Comparison of ENCODE assay signal across 8 cellular contexts in genomic region chr14:100241279-100241678, GRCh38.
A peak's percentile ranks its signal among the peaks of the same experiment; 100 is the strongest.
DNase-seq lines count a peak whose midpoint lies in the region; ATAC-seq and TF ChIP-seq lines count a peak whose summit lies in the region.

No MANE protein-coding gene starts in this region.

- no peak for ATAC-seq in HG03354 (IDR thresholded peaks at IDR 0.05; ENCODE audit: poor library complexity, severe bottlenecking, unreplicated experiment)

- H3K4me1 ChIP-seq in BLaER1: peaks cover 60% of the 10 kb centered on the region

- peak overlapping the region; percentile 90 for H3K27ac Mint-ChIP-seq in dendritic cell treated with granulocyte-macrophage colony-stimulating factor and Interleukin-4, amounts not matched to agents 40 ng/mL and 50 ng/mL, for 4 days
- peak overlapping the region; percentile 90 to 97 (median 95) for H3K27ac Mint-ChIP-seq in nephron

- DNase-seq in LNCaP clone FGC (ENCODE audit: low read depth) (no peak), anterior cingulate cortex (lab: John Stamatoyannopoulos, UW) (no peak), GM20000 (ENCODE audit: low spot score) (no peak), AG08396 (ENCODE audit: low spot score) (no peak)

- peak overlapping the region; percentile 88 for H3K4me3 Mint-ChIP-seq in dendritic cell treated with granulocyte-macrophage colony-stimulating factor and Interleukin-4, amounts not matched to agents 40 ng/mL and 50 ng/mL, for 4 days
- peak overlapping the region; percentile 92 to 95 (median 93) for H3K4me3 Mint-ChIP-seq in nephron

- H3K36me3 Mint-ChIP-seq in dendritic cell treated with granulocyte-macrophage colony-stimulating factor and Interleukin-4, amounts not matched to agents 40 ng/mL and 50 ng/mL, for 4 days (ENCODE audit: low read depth): peaks cover 62% of the 10 kb centered on the region
- H3K36me3 Mint-ChIP-seq in nephron (ENCODE audit: low read depth): peaks cover 23% of the 10 kb centered on the region

- H3K4me1 Mint-ChIP-seq in dendritic cell treated with granulocyte-macrophage colony-stimulating factor and Interleukin-4, amounts not matched to agents 40 ng/mL and 50 ng/mL, for 4 days (ENCODE audit: low read depth): peaks cover 57% of the 10 kb centered on the region
- H3K4me1 Mint-ChIP-seq in nephron: peaks cover 48% of the 10 kb centered on the region

- intact Hi-C loops in dendritic cell treated with granulocyte-macrophage colony-stimulating factor and Interleukin-4, amounts not matched to agents 40 ng/mL and 50 ng/mL, for 4 days (cut with micrococcal nuclease): loop anchor here (2.0 to 5.0 kb wide), 2 partner anchors 26 to 36 kb away; no protein-coding TSS in a partner anchor

- H3K4me2 ChIP-seq in BLaER1: peak overlapping the region; percentile 89

- peaks cover 24% of the 10 kb centered on the region; the same call in 1 of the 2 replicates for H3K36me3 ChIP-seq in BLaER1

- H3K9ac ChIP-seq in BLaER1: peak overlapping the region; percentile 99

- H3K27ac ChIP-seq in BLaER1: no peak overlapping the region

- no peaks in the 10 kb centered on the region for H3K9me3 Mint-ChIP-seq in dendritic cell treated with granulocyte-macrophage colony-stimulating factor and Interleukin-4, amounts not matched to agents 40 ng/mL and 50 ng/mL, for 4 days
- no peaks in the 10 kb centered on the region for H3K9me3 Mint-ChIP-seq in nephron

- no peaks in the 10 kb centered on the region for H3K27me3 Mint-ChIP-seq in dendritic cell treated with granulocyte-macrophage colony-stimulating factor and Interleukin-4, amounts not matched to agents 40 ng/mL and 50 ng/mL, for 4 days
- H3K27me3 Mint-ChIP-seq in nephron (ENCODE audit: low read depth): no peaks in the 10 kb centered on the region

- no peaks in the 10 kb centered on the region for H3K27me3 ChIP-seq in BLaER1

- H3K4me3 ChIP-seq in BLaER1 (peak overlapping the region; percentile 97), LNCaP clone FGC (ENCODE audit: low read depth, low read length) (peak overlapping the region; percentile 66)

- TF ChIP-seq CTCF in LNCaP clone FGC (IDR thresholded peaks at IDR 0.05; ENCODE audit: control insufficient read depth, extremely low read depth, insufficient read depth) (no peak), nephron (IDR thresholded peaks at IDR 0.05; ENCODE audit: unreplicated experiment in 3 of 3) (no peak), GM20000 (IDR thresholded peaks at IDR 0.05; ENCODE audit: extremely low read depth, missing control alignments) (no peak)

- peaks cover 87% of the 10 kb centered on the region for H4K20me1 ChIP-seq in BLaER1

- H3K9me3 ChIP-seq in BLaER1: no peaks in the 10 kb centered on the region
